ENCODE assay signal across 20 cellular contexts in genomic region chr1:190904091-190904695, GRCh38.
DNase-seq lines count a peak whose midpoint lies in the region; ATAC-seq and TF ChIP-seq lines count a peak whose summit lies in the region.
"Had no signal": no experiment of that assay in that cellular context is flagged by ENCODE, and none has a peak within 500 bp of the region (broad histone marks: within the 10 kb centered on the region; RNA-seq: fewer than 3 reads in every experiment).

No MANE protein-coding gene starts in this region.

- no peaks in the 10 kb centered on the region for H3K9me3 Mint-ChIP-seq in activated naive CD8-positive, alpha-beta T cell treated with anti-CD3 and anti-CD28 coated beads, Interleukin-2, amount 50 U/mL, for 24 hours

- H3K4me1 ChIP-seq in foreskin keratinocyte = no peaks in the 10 kb centered on the region
- H3K4me1 ChIP-seq: left lung, SJCRH30, tibial nerve had no signal

- TF ChIP-seq CTCF in astrocyte of the cerebellum (IDR thresholded peaks at IDR 0.05; ENCODE audit: low read depth, low read length, missing control alignments) (no peak), foreskin keratinocyte (conservative IDR thresholded peaks at IDR 0.05) (no peak), GM13976 (IDR thresholded peaks at IDR 0.05; ENCODE audit: borderline replicate concordance, control extremely low read depth, extremely low read depth, insufficient read depth, missing control alignments) (no peak)

- no peak overlapping the region for H3K4me3 Mint-ChIP-seq in activated naive CD8-positive, alpha-beta T cell treated with anti-CD3 and anti-CD28 coated beads, Interleukin-2, amount 50 U/mL, for 24 hours
- H3K4me3 Mint-ChIP-seq: activated B cell treated with CpG ODN at 0.5 μM for 24 hours; activated naive CD8-positive, alpha-beta T cell; stimulated activated memory B cell treated with anti-CD40 and anti-IgM and Interleukin-4, amounts not matched to agents 10 μg/mL and 1 μg/mL and 100 μg/mL, for 72 hours had no signal

- ATAC-seq in foreskin keratinocyte (no peak), HG03439 (IDR thresholded peaks at IDR 0.05; ENCODE audit: unreplicated experiment) (no peak)
- no peak for ATAC-seq in activated naive CD8-positive, alpha-beta T cell treated with anti-CD3 and anti-CD28 coated beads, Interleukin-2, amount 50 U/mL, for 24 hours
- ATAC-seq: left lung; stimulated activated memory B cell treated with anti-CD40 and anti-IgM and Interleukin-4, amounts not matched to agents 10 μg/mL and 1 μg/mL and 100 μg/mL, for 72 hours had no signal

- no peak overlapping the region for H3K27ac Mint-ChIP-seq in activated naive CD8-positive, alpha-beta T cell treated with anti-CD3 and anti-CD28 coated beads, Interleukin-2, amount 50 U/mL, for 24 hours
- H3K27ac Mint-ChIP-seq: activated B cell treated with CpG ODN at 0.5 μM for 24 hours; activated naive CD8-positive, alpha-beta T cell; stimulated activated memory B cell treated with anti-CD40 and anti-IgM and Interleukin-4, amounts not matched to agents 10 μg/mL and 1 μg/mL and 100 μg/mL, for 72 hours had no signal

- H3K27ac ChIP-seq in foreskin keratinocyte = no peak overlapping the region
- H3K27ac ChIP-seq: C4-2B, left lung, SJCRH30, tibial nerve had no signal

- H3K4me1 Mint-ChIP-seq in activated naive CD8-positive, alpha-beta T cell treated with anti-CD3 and anti-CD28 coated beads, Interleukin-2, amount 50 U/mL, for 24 hours = no peaks in the 10 kb centered on the region
- H3K4me1 Mint-ChIP-seq: activated B cell treated with CpG ODN at 0.5 μM for 24 hours; stimulated activated memory B cell treated with anti-CD40 and anti-IgM and Interleukin-4, amounts not matched to agents 10 μg/mL and 1 μg/mL and 100 μg/mL, for 72 hours had no signal

- H3K36me3 Mint-ChIP-seq in activated naive CD8-positive, alpha-beta T cell treated with anti-CD3 and anti-CD28 coated beads, Interleukin-2, amount 50 U/mL, for 24 hours (ENCODE audit: low read depth) = no peaks in the 10 kb centered on the region
- H3K36me3 Mint-ChIP-seq: activated naive CD8-positive, alpha-beta T cell; stimulated activated memory B cell treated with anti-CD40 and anti-IgM and Interleukin-4, amounts not matched to agents 10 μg/mL and 1 μg/mL and 100 μg/mL, for 72 hours had no signal

- DNase-seq in A172 (ENCODE audit: low spot score) (peak; percentile 49), HT1080 (ENCODE audit: low read depth) (peak; percentile 75), astrocyte of the cerebellum (ENCODE audit: low read depth) (peak; percentile 1), foreskin keratinocyte (peak; percentile 12 to 60), GM13976 (ENCODE audit: low spot score) (no peak), NCI-H1105 (lab: John Stamatoyannopoulos, UW) (no peak)
- DNase-seq in activated naive CD8-positive, alpha-beta T cell treated with anti-CD3 and anti-CD28 coated beads, Interleukin-2, amount 50 U/mL, for 24 hours = no peak
- DNase-seq: activated B cell treated with CpG ODN at 0.5 μM for 24 hours, left lung, MV-4-11, NCI-H2081 treated with DMSO at 0.1 percent for 48 hours, NCI-H524 treated with DMSO at 0.1 percent for 48 hours, OCI-M1, retina, SJCRH30 had no signal

- no peaks in the 10 kb centered on the region for H3K27me3 Mint-ChIP-seq in activated naive CD8-positive, alpha-beta T cell treated with anti-CD3 and anti-CD28 coated beads, Interleukin-2, amount 50 U/mL, for 24 hours
- H3K27me3 Mint-ChIP-seq: activated B cell treated with CpG ODN at 0.5 μM for 24 hours; activated naive CD8-positive, alpha-beta T cell; stimulated activated memory B cell treated with anti-CD40 and anti-IgM and Interleukin-4, amounts not matched to agents 10 μg/mL and 1 μg/mL and 100 μg/mL, for 72 hours had no signal

- H3K27me3 ChIP-seq in foreskin keratinocyte = no peaks in the 10 kb centered on the region
- H3K27me3 ChIP-seq: left lung, SJCRH30, tibial nerve had no signal

- H3K4me3 ChIP-seq in astrocyte of the cerebellum (ENCODE audit: low read depth, low read length) = no peak overlapping the region
- H3K4me3 ChIP-seq: left lung, SJCRH30, tibial nerve had no signal

- in situ Hi-C loops in astrocyte of the cerebellum (cut with HindIII; ENCODE audit: low sequenced_read_pairs) = no loop called here
- in situ Hi-C loops in GM13976 (cut with MboI; ENCODE audit: low sequenced_read_pairs, unreplicated experiment) = no loop called here

Comparison
In these comparisons a context has a peak if more than half of its experiments do, and no peak if none do; other contexts are left out.
1. DNase-seq: peak in A172 (single experiment), HT1080 (single experiment), astrocyte of the cerebellum (single experiment) and foreskin keratinocyte (2 of 2); none in GM13976 (single experiment), NCI-H1105 (single experiment) and activated naive CD8-positive, alpha-beta T cell treated with anti-CD3 and anti-CD28 coated beads, Interleukin-2, amount 50 U/mL, for 24 hours (single experiment).